ENCODE assay signal across 28 cellular contexts in genomic region chr3:183472155-183472554, GRCh38. TPM values are rescaled to one million over a fixed set of nuclear protein-coding genes. Genes with fewer than 3 reads are reported as not detected.
DNase-seq lines count a peak whose midpoint lies in the region; ATAC-seq, FAIRE-seq and TF ChIP-seq lines count a peak whose summit lies in the region.
"Had no signal": no experiment of that assay in that cellular context is flagged by ENCODE, and none has a peak within 500 bp of the region (broad histone marks: within the 10 kb centered on the region; RNA-seq: fewer than 3 reads in every experiment).

No MANE protein-coding gene starts in this region.

- H3K36me3 ChIP-seq in HepG2 (replicated peaks in 1 of 2; ENCODE audit: control insufficient read depth in 1 of 2, insufficient read depth in 2 of 2, low read length in 2 of 2) (no peaks in the 10 kb centered on the region), right lobe of liver (no peaks in the 10 kb centered on the region), endodermal cell (ENCODE audit: control insufficient read depth, insufficient read depth, low read length) (no peaks in the 10 kb centered on the region), gastroesophageal sphincter (no peaks in the 10 kb centered on the region)
- H3K36me3 ChIP-seq: BE2C, BLaER1 had no signal

- H2AFZ ChIP-seq in HepG2 (ENCODE audit: low read length): no peak overlapping the region

- H3K4me1 ChIP-seq in HepG2 (ENCODE audit: insufficient read depth, low read length) (peaks cover 14% of the 10 kb centered on the region), right lobe of liver (peaks cover 0 to 13% (median 3%) of the 10 kb centered on the region in 4 donors), endodermal cell (ENCODE audit: control insufficient read depth, insufficient read depth, low read length) (no peaks in the 10 kb centered on the region), gastroesophageal sphincter (peaks cover 0 to 8% (median 0%) of the 10 kb centered on the region in 3 donors)
- H3K4me1 ChIP-seq: BE2C had no signal

- no peaks in the 10 kb centered on the region for H3K27me3 ChIP-seq in HepG2 (ENCODE audit: control insufficient read depth in 1 of 2, insufficient read depth in 2 of 2, low read length in 2 of 2)
- H3K27me3 ChIP-seq in right lobe of liver: no peaks in the 10 kb centered on the region
- no peaks in the 10 kb centered on the region for H3K27me3 ChIP-seq in endodermal cell (ENCODE audit: control insufficient read depth, insufficient read depth, low read length, poor library complexity, severe bottlenecking)
- no peaks in the 10 kb centered on the region for H3K27me3 ChIP-seq in gastroesophageal sphincter
- H3K27me3 ChIP-seq: BE2C, BLaER1 had no signal

- no peaks in the 10 kb centered on the region for H3K9me3 ChIP-seq in HepG2 (ENCODE audit: low read length)
- H3K9me3 ChIP-seq in right lobe of liver: no peaks in the 10 kb centered on the region
- no peaks in the 10 kb centered on the region for H3K9me3 ChIP-seq in endodermal cell (ENCODE audit: control insufficient read depth, low read length)
- no peaks in the 10 kb centered on the region for H3K9me3 ChIP-seq in gastroesophageal sphincter
- H3K9me3 ChIP-seq: BE2C, BLaER1 had no signal

- CTCF ChIA-PET in HepG2 (lab: Yijun Ruan, JAX; ENCODE audit: low intra/inter-chr PET ratio, low total read pairs): no interaction called here

- DNase-seq in HepG2 (ENCODE audit: low spot score) (no peak), right lobe of liver (no peak), endodermal cell (peak; percentile 10), osteocyte (ENCODE audit: extremely low spot score, unreplicated experiment) (peak; percentile 68)
- DNase-seq in stimulated activated CD4-positive, alpha-beta T cell treated with anti-CD3 and anti-CD28 coated beads, Interleukin-15, amount 100 ng/mL, for 24 hours: no peak
- DNase-seq: 8988T; ACHN; BE2C; C1 segment of cervical spinal cord; CD4-positive, alpha-beta memory T cell; CD4-positive, CD25-positive, alpha-beta regulatory T cell; CD8-positive, alpha-beta memory T cell; COR-L47; DMS 273 treated with DMSO at 0.1 percent for 48 hours; DMS153; DMS53; DMS79; DND-41; EL; GDM1 had no signal

- intact Hi-C loops in HepG2 (cut with micrococcal nuclease; ENCODE audit: unreplicated experiment) (no loop called here), right lobe of liver (cut with DNase I) (no loop called here)

- TF ChIP-seq RAD21 in HepG2 (CRISPR knock-in tag; IDR thresholded peaks at IDR 0.05): no peak

- WGBS in HepG2 (ENCODE audit: low lambda C conversion rate): 19% methylated on average over 4 of the region's 6 CpGs
- 55% methylated on average over 3 of the region's 6 CpGs for WGBS in right lobe of liver (ENCODE audit: insufficient coverage, low coverage, low lambda C conversion rate, missing lambda C conversion rate)
- WGBS in endodermal cell (ENCODE audit: insufficient coverage in 1 of 2, insufficient read length in 1 of 2), 2 experiments: 90 to 100% methylated on average over 2 to 6 of the region's 6 CpGs
- 67 to 75% methylated on average over 5 to 6 of the region's 6 CpGs for WGBS in gastroesophageal sphincter (ENCODE audit: low coverage in 1 of 2), 2 donors

- peaks cover 10% of the 10 kb centered on the region for H3K4me1 Mint-ChIP-seq in endodermal cell
- H3K4me1 Mint-ChIP-seq in osteocyte (ENCODE audit: unreplicated experiment): peaks cover 5% of the 10 kb centered on the region

- H3K27ac Mint-ChIP-seq in endodermal cell (no peak overlapping the region), osteocyte (ENCODE audit: unreplicated experiment) (no peak overlapping the region)
- H3K27ac Mint-ChIP-seq: CD14-positive monocyte; CD4-positive, alpha-beta memory T cell had no signal

- H4K20me1 ChIP-seq in HepG2 (ENCODE audit: insufficient read depth, low read length): no peaks in the 10 kb centered on the region
- H4K20me1 ChIP-seq: BLaER1 had no signal

- no peak overlapping the region for H3K4me3 ChIP-seq in HepG2 (replicated peaks in 1 of 3; ENCODE audit: insufficient read depth in 1 of 3, low read depth in 2 of 3, low read length in 3 of 3)
- no peak overlapping the region for H3K4me3 ChIP-seq in right lobe of liver
- H3K4me3 ChIP-seq in endodermal cell (ENCODE audit: low read length): no peak overlapping the region
- H3K4me3 ChIP-seq in gastroesophageal sphincter: no peak overlapping the region
- H3K4me3 ChIP-seq: BLaER1, GM12878 had no signal

- BruUV-seq in HepG2 (replicated peaks; lab: Mats Ljungman, UMichigan): no TSS peak

- H3K36me3 Mint-ChIP-seq in endodermal cell (ENCODE audit: low read depth) (no peaks in the 10 kb centered on the region), osteocyte (ENCODE audit: unreplicated experiment) (no peaks in the 10 kb centered on the region)
- H3K36me3 Mint-ChIP-seq: CD14-positive monocyte; CD4-positive, alpha-beta memory T cell; CD4-positive, CD25-positive, alpha-beta regulatory T cell; CD8-positive, alpha-beta memory T cell had no signal

- TF ChIP-seq POLR2A in HepG2 (IDR thresholded peaks at IDR 0.05; ENCODE audit: insufficient read depth in 1 of 2, low read depth in 2 of 2, low read length in 2 of 2) (no peak), right lobe of liver (IDR thresholded peaks at IDR 0.05) (no peak), gastroesophageal sphincter (IDR thresholded peaks at IDR 0.05) (no peak)

- no peak overlapping the region for H3K4me2 ChIP-seq in HepG2 (ENCODE audit: low read depth, low read length)
- H3K4me2 ChIP-seq: BLaER1 had no signal

- no peak overlapping the region for H3K4me3 Mint-ChIP-seq in endodermal cell
- no peak overlapping the region for H3K4me3 Mint-ChIP-seq in osteocyte (ENCODE audit: unreplicated experiment)
- H3K4me3 Mint-ChIP-seq: CD14-positive monocyte; CD4-positive, alpha-beta memory T cell; CD4-positive, CD25-positive, alpha-beta regulatory T cell; CD8-positive, alpha-beta memory T cell had no signal

- POLR2A ChIA-PET in HepG2 (lab: Yijun Ruan, JAX): no interaction called here

- H3K27ac ChIP-seq in HepG2 (ENCODE audit: extremely low read length, insufficient read depth, low read length) (no peak overlapping the region), right lobe of liver (no peak overlapping the region), endodermal cell (ENCODE audit: low read depth, low read length) (no peak overlapping the region), gastroesophageal sphincter (no peak overlapping the region)
- H3K27ac ChIP-seq: BLaER1 had no signal

- H3K79me2 ChIP-seq in HepG2 (ENCODE audit: insufficient read depth, low read length): no peaks in the 10 kb centered on the region

- FAIRE-seq in HepG2 (lab: Jason Lieb, UNC): no peak
- FAIRE-seq: A204.1, GM12878, GM19239 had no signal

- TF ChIP-seq EP300 in HepG2 (IDR thresholded peaks at IDR 0.05; ENCODE audit: low read depth in 2 of 2, low read length in 2 of 2) (no peak), HepG2 (CRISPR knock-in tag; IDR thresholded peaks at IDR 0.05; ENCODE audit: borderline replicate concordance) (no peak), gastroesophageal sphincter (IDR thresholded peaks at IDR 0.05) (no peak)

- TF ChIP-seq CTCF in HepG2 (CRISPR knock-in tag; IDR thresholded peaks at IDR 0.05): no peak
- no peak for TF ChIP-seq CTCF in right lobe of liver (IDR thresholded peaks at IDR 0.05)
- TF ChIP-seq CTCF in endodermal cell (conservative IDR thresholded peaks at IDR 0.05): no peak
- no peak for TF ChIP-seq CTCF in osteocyte (IDR thresholded peaks at IDR 0.05)
- no peak for TF ChIP-seq CTCF in gastroesophageal sphincter (IDR thresholded peaks at IDR 0.05)

- H3K27me3 Mint-ChIP-seq in endodermal cell (ENCODE audit: insufficient read depth) (no peaks in the 10 kb centered on the region), osteocyte (ENCODE audit: unreplicated experiment) (peaks cover 43% of the 10 kb centered on the region)

- H3K9me3 Mint-ChIP-seq in endodermal cell (no peaks in the 10 kb centered on the region), osteocyte (ENCODE audit: unreplicated experiment) (no peaks in the 10 kb centered on the region)
- H3K9me3 Mint-ChIP-seq: CD14-positive monocyte; CD4-positive, alpha-beta memory T cell; CD8-positive, alpha-beta memory T cell had no signal

- in situ Hi-C loops in HepG2 (cut with HindIII; ENCODE audit: extremely low pct_ligation_motif_present, low pct_unique_long_range_greater_than_20kb): no loop called here

- H3K9ac ChIP-seq in HepG2 (ENCODE audit: insufficient read depth, low read depth, low read length) (no peak overlapping the region), endodermal cell (ENCODE audit: extremely low read depth, low read length, poor library complexity, severe bottlenecking) (no peak overlapping the region)
- H3K9ac ChIP-seq: BLaER1 had no signal

- no peak for ATAC-seq in HepG2
- no peak for ATAC-seq in right lobe of liver
- no peak for ATAC-seq in gastroesophageal sphincter
- ATAC-seq: GM12878 had no signal

RNA-seq across cellular contexts. Expression of gene MCF2L2, which starts 43.7 kb away (rescaled TPM):
- not detected in 2 replicates for total RNA-seq in HepG2 (2016; rRNA removed; fragmentation: Illumina TruSeq; extraction: Trizol)
- total RNA-seq in HepG2 (2016; cell fraction: cytosol; rRNA removed; fragmentation: Illumina TruSeq; extraction: Trizol; ENCODE audit: low read depth): not detected in 2 replicates
- not detected in 2 replicates for total RNA-seq in HepG2 (2016; cell fraction: insoluble cytoplasmic fraction; rRNA removed; fragmentation: Illumina TruSeq; extraction: Trizol)
- total RNA-seq in HepG2 (2016; cell fraction: membrane; rRNA removed; fragmentation: Illumina TruSeq; extraction: Trizol): not detected in 2 replicates
- 0.09 TPM in 1 of 2 replicates, not detected in the other for total RNA-seq in HepG2 (2016; cell fraction: nucleus; rRNA removed; fragmentation: Illumina TruSeq; extraction: Trizol)
- polyA plus RNA-seq in HepG2 (2011; rRNA removed): not detected in 2 replicates
- polyA plus RNA-seq in HepG2 (2011; cell fraction: cytosol; rRNA removed): not detected in 2 replicates
- 0.03 TPM in 1 of 2 replicates, not detected in the other for polyA plus RNA-seq in HepG2 (2011; cell fraction: nucleus; rRNA removed)
- polyA plus RNA-seq in HepG2 (2012): not detected in 2 replicates
- polyA plus RNA-seq in HepG2 (2016; cell fraction: cytosol; fragmentation: Illumina TruSeq; extraction: Trizol; ENCODE audit: low read depth): not detected in 2 replicates
- polyA plus RNA-seq in HepG2 (2016; cell fraction: insoluble cytoplasmic fraction; fragmentation: Illumina TruSeq; extraction: Trizol; ENCODE audit: low read depth): not detected in 2 replicates
- polyA plus RNA-seq in HepG2 (2016; cell fraction: membrane; fragmentation: Illumina TruSeq; extraction: Trizol; ENCODE audit: low read depth): not detected in 2 replicates
- not detected in 2 replicates for polyA plus RNA-seq in HepG2 (2016; cell fraction: nucleus; fragmentation: Illumina TruSeq; extraction: Trizol; ENCODE audit: insufficient read depth, low read depth)
- polyA minus RNA-seq in HepG2 (2011; rRNA and poly(A)+ RNA removed; ENCODE audit: low replicate concordance): 0.02 and 0.23 TPM in 2 replicates
- not detected in 2 replicates for polyA minus RNA-seq in HepG2 (2011; cell fraction: cytosol; rRNA and poly(A)+ RNA removed)
- 0.37 TPM in 1 of 2 replicates, not detected in the other for polyA minus RNA-seq in HepG2 (2011; cell fraction: nucleus; rRNA and poly(A)+ RNA removed)
- under 1 TPM in 5 of 6 experiments, not detected in 1; 0.07 to 0.19 (median 0.17) TPM for total RNA-seq in right lobe of liver
- 10 to 100 TPM; 72.6 to 86.5 TPM for total RNA-seq in endodermal cell
- polyA plus RNA-seq in endodermal cell (2013, experiment 1 of 2): 21.3 TPM
- polyA plus RNA-seq in endodermal cell (2013, experiment 2 of 2): 22.1 TPM
- 1.7 and 2.4 TPM in 2 replicates for total RNA-seq in osteocyte
- 1 to 10 TPM in 3 of 4 donors, under 1 TPM in 1; 0.67 to 4.0 (median 2.7) TPM for total RNA-seq in gastroesophageal sphincter
- total RNA-seq: A673 had no signal
- polyA plus RNA-seq: AG04450 had no signal

Comparison
In these comparisons a context has a peak if more than half of its experiments do, and no peak if none do; other contexts are left out.
1. DNase-seq: peak in endodermal cell (single experiment) and osteocyte (single experiment); none in HepG2 (single experiment), right lobe of liver (0 of 3) and stimulated activated CD4-positive, alpha-beta T cell treated with anti-CD3 and anti-CD28 coated beads, Interleukin-15, amount 100 ng/mL, for 24 hours (single experiment).
2. RNA of gene MCF2L2, which starts 43.7 kb away (total RNA-seq): 72.6 to 86.5 TPM in endodermal cell; 0.67 to 4.0 TPM in gastroesophageal sphincter, 1.7 to 2.4 TPM in osteocyte, 0.07 to 0.19 TPM in right lobe of liver and 0.09 TPM in HepG2; every median in the first group is over 10 times any median in the second.